Comparison of ENCODE assay signal across 8 cellular contexts in the genomic region with DNA sequence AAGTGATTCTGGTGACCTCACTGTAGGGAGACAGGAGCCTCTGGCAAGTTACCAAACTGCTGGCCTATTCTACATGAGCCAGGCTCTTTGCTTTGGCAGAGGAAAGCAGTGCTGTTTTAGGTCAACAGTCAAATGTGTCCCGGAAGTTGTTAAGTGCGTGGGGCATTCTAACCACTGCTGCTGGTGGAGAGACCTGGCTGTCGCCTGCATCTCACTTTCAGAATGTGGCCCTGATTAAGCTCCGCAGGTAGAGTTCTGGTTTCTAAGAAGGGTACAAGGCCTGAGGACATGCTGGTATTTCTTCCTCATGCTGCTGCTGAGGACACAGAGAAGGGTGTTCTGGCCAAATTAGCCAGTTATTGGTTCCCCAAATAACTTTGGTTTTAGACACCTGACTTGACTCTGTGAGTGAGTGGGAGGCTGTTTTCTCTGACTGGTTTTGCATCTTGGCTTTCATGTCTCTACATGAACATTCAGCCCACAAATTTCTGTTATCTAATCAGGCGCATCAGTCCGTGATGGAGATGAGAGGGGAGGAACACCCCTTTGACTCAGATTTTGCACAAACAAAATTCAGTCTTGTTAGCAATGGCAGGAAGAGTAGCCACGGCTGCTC.
DNase-seq lines count a peak whose midpoint lies in the region; ATAC-seq, FAIRE-seq and TF ChIP-seq lines count a peak whose summit lies in the region.

No MANE protein-coding gene starts in this region.

- no peak for FAIRE-seq in pancreas (lab: Jason Lieb, UNC)

- no peaks in the 10 kb centered on the region for H3K4me1 ChIP-seq in adrenal gland (replicated peaks in 1 of 2)
- H3K4me1 ChIP-seq in pancreas: peaks cover 0 to 8% (median 0%) of the 10 kb centered on the region in 3 donors

- H3K9me3 ChIP-seq in MG63 (no peaks in the 10 kb centered on the region), adrenal gland (replicated peaks in 1 of 3) (no peaks in the 10 kb centered on the region), pancreas (no peaks in the 10 kb centered on the region)

- no peak for TF ChIP-seq POLR2A in adrenal gland (IDR thresholded peaks at IDR 0.05)

- ATAC-seq in GM18508 (IDR thresholded peaks at IDR 0.05; ENCODE audit: insufficient read depth, unreplicated experiment) (peak; percentile 87), GM21619 (IDR thresholded peaks at IDR 0.05; ENCODE audit: unreplicated experiment) (peak; percentile 88), pancreas (peak; percentile 84 to 98 (median 92)), omental fat pad (ENCODE audit: low FRiP score) (no peak)

- no peak overlapping the region for H3K4me3 ChIP-seq in MG63
- H3K4me3 ChIP-seq in adrenal gland: no peak overlapping the region
- H3K4me3 ChIP-seq in pancreas: no peak overlapping the region

- H3K27me3 ChIP-seq in MG63 (no peaks in the 10 kb centered on the region), adrenal gland (no peaks in the 10 kb centered on the region), pancreas (no peaks in the 10 kb centered on the region)

- DNase-seq in MG63 (peak; percentile 5), adrenal gland (peak in 6 of 7 donors; percentile 17 to 66 (median 34)), pancreas (peak in 4 of 6 donors; percentile 50 to 72 (median 64)), omental fat pad (ENCODE audit: low spot score) (no peak), NCI-H1694 (lab: John Stamatoyannopoulos, UW) (no peak)
- DNase-seq in NK-92 treated with Interleukin-12 subunit alpha and Interleukin-12 subunit beta, amount 100 ng/mL, for 24 hours (lab: John Stamatoyannopoulos, UW): no peak

- H3K36me3 ChIP-seq in MG63 (no peaks in the 10 kb centered on the region), adrenal gland (replicated peaks in 1 of 2) (no peaks in the 10 kb centered on the region), pancreas (no peaks in the 10 kb centered on the region)

- H3K27ac ChIP-seq in adrenal gland (no peak overlapping the region), pancreas (no peak overlapping the region)

- TF ChIP-seq CTCF in adrenal gland (IDR thresholded peaks at IDR 0.05) (no peak), pancreas (IDR thresholded peaks at IDR 0.05) (no peak), omental fat pad (IDR thresholded peaks at IDR 0.05) (no peak)

- 75 to 79% (median 76%) methylated on average over 5 to 7 of the region's 7 CpGs for WGBS in adrenal gland, 4 donors
- 55 to 56% methylated on average over 7 of the region's 7 CpGs for WGBS in pancreas, 2 donors

- intact Hi-C loops in adrenal gland (cut with DNase I) (no loop called here), pancreas (cut with DNase I) (no loop called here)

Comparison
In these comparisons a context has a peak if more than half of its experiments do, and no peak if none do; other contexts are left out.
1. DNase-seq: peak in MG63 (single experiment), adrenal gland (6 of 7) and pancreas (4 of 6); none in omental fat pad (single experiment), NK-92 treated with Interleukin-12 subunit alpha and Interleukin-12 subunit beta, amount 100 ng/mL, for 24 hours (single experiment) and NCI-H1694 (single experiment).